8 cellular contexts compared by ENCODE assay signal in the genomic region with DNA sequence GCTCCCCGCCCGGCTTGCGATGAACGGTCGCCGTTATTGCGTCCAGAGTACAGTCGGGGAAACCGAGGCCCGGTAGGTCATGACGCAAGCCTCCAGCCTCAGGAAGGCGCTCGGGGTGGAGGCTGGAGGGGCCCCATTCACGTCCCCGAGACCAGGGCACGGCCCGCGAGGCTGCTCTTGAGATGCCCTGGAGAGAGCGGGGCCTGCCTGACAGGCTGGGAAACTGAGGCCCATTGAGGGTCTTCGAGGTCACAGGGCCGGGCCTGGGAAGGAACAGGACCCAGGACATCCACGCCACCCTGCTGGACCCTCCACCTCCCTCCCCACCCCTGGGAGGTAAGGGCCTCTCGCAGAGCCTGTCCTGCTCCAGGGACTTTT. TPM values are rescaled to one million over a fixed set of nuclear protein-coding genes. Genes with fewer than 3 reads are reported as not detected.
DNase-seq lines count a peak whose midpoint lies in the region; ATAC-seq and TF ChIP-seq lines count a peak whose summit lies in the region.

No MANE protein-coding gene starts in this region.

- H3K36me3 ChIP-seq in transverse colon: peaks cover 0 to 4% (median under 1%) of the 10 kb centered on the region in 4 donors

- intact Hi-C loops in left colon (cut with DNase I, micrococcal nuclease): no loop called here
- intact Hi-C loops in transverse colon (cut with DNase I; ENCODE audit: low total_unique reads): no loop called here
- intact Hi-C loops in posterior vena cava (cut with DNase I): loop anchor here in 1 of 2 donors (10.0 kb wide), 1 partner anchor 109 kb away; the partner anchor contains the start of gene FAM174C

- in situ Hi-C loops in transverse colon (cut with MboI; ENCODE audit: low pct_ligation_motif_present in 1 of 4, low pct_unique_long_range_greater_than_20kb in 1 of 4, low sequenced_read_pairs in 3 of 4): loop anchor here in 2 of 4 donors (25.0 kb wide), 1 partner anchor 97 kb away; the partner anchor contains the start of genes EFNA2 (in 2 of the 2) and FAM174C (in 2 of the 2)

- H3K4me3 ChIP-seq in AG04449 (ENCODE audit: low read depth, low read length): peak overlapping the region; percentile 92
- H3K4me3 ChIP-seq in HFF-Myc (replicated peaks; ENCODE audit: low read depth, low read length): peak overlapping the region; percentile 98
- peak overlapping the region; percentile 93 to 98 (median 98) for H3K4me3 ChIP-seq in transverse colon

- CTCF ChIA-PET in AG04449 (lab: Yijun Ruan, JAX): interaction anchor here (1.1 kb wide), 1 partner anchor 105 kb away, joined by 3 read pairs; no protein-coding TSS in a partner anchor

- no peak for TF ChIP-seq EP300 in transverse colon (IDR thresholded peaks at IDR 0.05; ENCODE audit: low read depth)

- no peak for DNase-seq in AG04449 (ENCODE audit: low read depth, low spot score)
- DNase-seq in HFF-Myc (ENCODE audit: extremely low read depth, low read depth): no peak
- no peak for DNase-seq in left colon
- no peak for DNase-seq in transverse colon
- no peak for DNase-seq in superior temporal gyrus (ENCODE audit: extremely low spot score)
- no peak for DNase-seq in posterior vena cava (ENCODE audit: low spot score)
- DNase-seq in NCI-H446 (lab: John Stamatoyannopoulos, UW): no peak

- peak; percentile 26 for ATAC-seq in left colon

- H3K4me1 ChIP-seq in transverse colon: peaks cover 15 to 24% (median 16%) of the 10 kb centered on the region in 4 donors

- TF ChIP-seq CTCF in AG04449 (IDR thresholded peaks at IDR 0.05; ENCODE audit: insufficient read depth, low read length, missing control alignments): no peak
- TF ChIP-seq CTCF in HFF-Myc (IDR thresholded peaks at IDR 0.05; ENCODE audit: low read depth, low read length, missing control alignments): no peak
- TF ChIP-seq CTCF in transverse colon (IDR thresholded peaks at IDR 0.05): no peak

- no peaks in the 10 kb centered on the region for H3K9me3 ChIP-seq in transverse colon

- POLR2A ChIA-PET in AG04449 (lab: Yijun Ruan, JAX): no interaction called here

- peak overlapping the region; percentile 96 for H3K27ac ChIP-seq in angular gyrus (ENCODE audit: low read depth, low read length)
- H3K27ac ChIP-seq in transverse colon: peak overlapping the region; percentile 93 to 98 (median 94)

- H3K27me3 ChIP-seq in transverse colon: no peaks in the 10 kb centered on the region

- TF ChIP-seq POLR2A in transverse colon (IDR thresholded peaks at IDR 0.05): no peak

- WGBS in transverse colon (ENCODE audit: low coverage in 1 of 2), 2 donors: 1% methylated on average over 7 of the region's 23 CpGs; no CpG with 5 or more reads in 1 of the 2 donors

RNA-seq across cellular contexts. Expression of gene NDUFS7, which starts 0.4 kb away (rescaled TPM):
- total RNA-seq in left colon: 100 to 1,000 TPM; 141 to 178 TPM
- total RNA-seq in transverse colon: 100 to 1,000 TPM in 3 of 4 donors, 10 to 100 TPM in 1; 32.2 to 196 (median 156) TPM
- total RNA-seq in posterior vena cava: 10 to 100 TPM; 54.4 to 55.1 TPM

RNA-seq across cellular contexts. Expression of gene GAMT, which starts 17.3 kb away (rescaled TPM):
- total RNA-seq in left colon (1 to 10 TPM; 2.3 to 2.5 TPM), transverse colon (1 to 10 TPM; 1.4 to 4.4 (median 2.9) TPM), posterior vena cava (10 to 100 TPM in 1 of 2 donors, 1 to 10 TPM in 1; 8.7 to 12.8 TPM)

RNA-seq across cellular contexts. Expression of gene DAZAP1, which starts 23.3 kb away (rescaled TPM):
- total RNA-seq in left colon (100 to 1,000 TPM in 1 of 2 donors, 10 to 100 TPM in 1; 82.1 to 106 TPM), transverse colon (10 to 100 TPM; 36.3 to 77.2 (median 41.6) TPM), posterior vena cava (10 to 100 TPM; 59.7 to 75.8 TPM)

RNA-seq across cellular contexts. Expression of gene RPS15, which starts 54.1 kb away (rescaled TPM):
- total RNA-seq in left colon (100 to 1,000 TPM; 908 to 922 TPM), transverse colon (1,000 to 10,000 TPM; 1,367 to 2,740 (median 2,511) TPM), posterior vena cava (100 to 1,000 TPM; 722 to 743 TPM)
